8 cellular contexts compared by ENCODE assay signal in the genomic region with DNA sequence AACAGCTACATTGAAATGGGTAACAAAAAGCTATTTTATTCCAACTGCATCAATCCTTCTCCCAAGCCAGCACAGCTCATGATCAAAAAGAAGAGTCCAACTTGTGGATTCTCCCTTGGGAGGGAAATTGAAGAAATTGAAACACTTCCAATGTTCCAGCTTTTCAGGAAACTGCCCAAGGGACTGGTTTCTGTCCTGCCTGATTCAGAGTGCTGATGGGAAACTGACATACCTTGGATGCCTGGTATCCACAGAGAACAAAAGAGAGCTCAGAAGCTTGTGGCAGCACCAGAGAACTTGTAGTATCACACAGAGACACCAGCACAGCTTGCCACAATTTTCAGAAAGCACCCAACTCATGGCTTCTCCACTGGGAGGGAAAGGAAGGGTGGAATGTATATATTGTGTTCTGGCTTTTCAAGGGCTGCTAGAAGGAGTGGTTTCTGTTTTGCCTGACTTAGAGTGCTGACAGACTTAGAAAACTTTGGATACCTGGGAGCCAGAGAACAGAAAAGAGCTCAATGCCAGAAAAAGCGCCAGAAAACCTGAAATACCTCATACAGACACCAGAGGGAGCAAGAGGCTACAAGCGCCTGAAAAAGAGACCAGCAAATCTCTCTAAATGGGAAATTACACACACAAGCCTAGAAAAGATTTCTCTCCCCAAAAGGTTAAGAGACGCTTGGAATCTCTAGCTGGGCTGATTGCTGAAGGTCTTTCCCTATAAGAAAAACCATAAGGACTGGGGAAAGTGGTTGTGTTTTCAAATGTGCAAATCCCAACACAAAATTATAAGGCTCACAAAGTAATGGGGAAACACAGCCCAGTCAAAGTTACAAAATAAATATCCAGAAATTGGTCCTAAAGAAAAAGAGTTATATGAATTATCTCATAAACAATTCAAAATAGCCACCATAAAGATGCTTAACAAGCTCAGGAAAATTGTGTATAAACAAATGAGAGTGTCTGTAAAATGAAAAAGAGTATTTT.
A peak's percentile ranks its signal among the peaks of the same experiment; 100 is the strongest.
DNase-seq lines count a peak whose midpoint lies in the region; ATAC-seq, FAIRE-seq and TF ChIP-seq lines count a peak whose summit lies in the region.

No MANE protein-coding gene starts in this region.

- TF ChIP-seq CTCF in AG09309 (IDR thresholded peaks at IDR 0.05; ENCODE audit: control insufficient read depth, insufficient read depth, low read depth, low read length, missing control alignments), result peak; percentile 85
- peak; percentile 85 for TF ChIP-seq CTCF in GM12872 (IDR thresholded peaks at IDR 0.05; ENCODE audit: insufficient read depth, low read depth, low read length)
- TF ChIP-seq CTCF in endothelial cell of umbilical vein (IDR thresholded peaks at IDR 0.05; ENCODE audit: extremely low read depth in 1 of 2, insufficient read depth in 1 of 2, low read depth in 1 of 2, low read length in 2 of 2), result peak; percentile 72 to 77

- peaks cover 50% of the 10 kb centered on the region for H3K79me2 ChIP-seq in endothelial cell of umbilical vein (ENCODE audit: control insufficient read depth, insufficient read depth, low read length)

- TF ChIP-seq POLR2A in endothelial cell of umbilical vein (IDR thresholded peaks at IDR 0.05; ENCODE audit: low read depth, low read length), result no peak

- POLR2A ChIA-PET in endothelial cell of umbilical vein (lab: Charles Lee), result interaction anchor here (1.0 to 1.8 kb wide), 3 partner anchors 10 to 285 kb away, joined by 3 to 8 read pairs (median 3); no protein-coding TSS in a partner anchor

- CTCF ChIA-PET in endothelial cell of umbilical vein (lab: Charles Lee), result interaction anchor here (0.6 to 5.0 kb wide), 114 partner anchors 8 to 1070 kb away, joined by 3 to 173 read pairs (median 5); a partner anchor contains a TSS

- intact Hi-C loops in endothelial cell of umbilical vein (cut with micrococcal nuclease), result loop anchor here (1.0 to 5.0 kb wide), 6 partner anchors 24 to 518 kb away; a partner anchor contains a TSS

- no peaks in the 10 kb centered on the region for H3K9me1 ChIP-seq in endothelial cell of umbilical vein (replicated peaks; ENCODE audit: control insufficient read depth, extremely low read depth, insufficient read depth, low read length)

- H3K27ac ChIP-seq in SJSA1 (no peak overlapping the region), endothelial cell of umbilical vein (ENCODE audit: insufficient read depth, low read depth, low read length) (no peak overlapping the region)

- no peak overlapping the region for H3K4me3 ChIP-seq in AG09309 (ENCODE audit: control insufficient read depth, low read depth, low read length)
- no peak overlapping the region for H3K4me3 ChIP-seq in MG63
- no peak overlapping the region for H3K4me3 ChIP-seq in SJSA1
- no peak overlapping the region for H3K4me3 ChIP-seq in endothelial cell of umbilical vein (replicated peaks in 1 of 3; ENCODE audit: insufficient read depth in 1 of 3, low read depth in 1 of 3, low read length in 3 of 3)

- no peaks in the 10 kb centered on the region for H3K27me3 ChIP-seq in MG63
- H3K27me3 ChIP-seq in SJSA1 (replicated peaks), result peaks cover 8% of the 10 kb centered on the region; the same call in 1 of the 2 replicates
- H3K27me3 ChIP-seq in endothelial cell of umbilical vein (ENCODE audit: control insufficient read depth in 2 of 2, insufficient read depth in 2 of 2, low read length in 2 of 2), result no peaks in the 10 kb centered on the region

- no peak overlapping the region for H2AFZ ChIP-seq in endothelial cell of umbilical vein (ENCODE audit: low read depth, low read length)

- dilution Hi-C loops in endothelial cell of umbilical vein (cut with MboI; ENCODE audit: extremely low pct_ligation_motif_present, low sequenced_read_pairs), result no loop called here

- FAIRE-seq in endothelial cell of umbilical vein (lab: Jason Lieb, UNC), result peak; percentile 91

- H3K9ac ChIP-seq in endothelial cell of umbilical vein (replicated peaks; ENCODE audit: extremely low read depth, insufficient read depth, low read length), result no peak overlapping the region

- no peak for ATAC-seq in HG03342 (IDR thresholded peaks at IDR 0.05; ENCODE audit: unreplicated experiment)

- no TSS peak for BruUV-seq in endothelial cell of umbilical vein (replicated peaks; lab: Mats Ljungman, UMichigan)

- DNase-seq in AG09309 (ENCODE audit: low read depth), result no peak
- peak; percentile 28 for DNase-seq in MG63
- peak; percentile 1 to 78 for DNase-seq in SJSA1 (ENCODE audit: low read depth in 1 of 2, low spot score in 2 of 2)
- DNase-seq in endothelial cell of umbilical vein (ENCODE audit: low read depth, low spot score), result peak; percentile 79
- peak; percentile 63 for DNase-seq in midbrain (lab: John Stamatoyannopoulos, UW)
- no peak for DNase-seq in UCSD-AML1 (lab: John Stamatoyannopoulos, UW; ENCODE audit: unreplicated experiment)

- H3K9me3 ChIP-seq in MG63 (peaks cover 3% of the 10 kb centered on the region; the same call in 1 of the 2 replicates), SJSA1 (replicated peaks) (no peaks in the 10 kb centered on the region), endothelial cell of umbilical vein (replicated peaks; ENCODE audit: control insufficient read depth, insufficient read depth, low read length) (no peaks in the 10 kb centered on the region)

- peaks cover 6% of the 10 kb centered on the region; the same call in 1 of the 2 replicates for H3K36me3 ChIP-seq in MG63
- H3K36me3 ChIP-seq in SJSA1, result no peaks in the 10 kb centered on the region
- no peaks in the 10 kb centered on the region for H3K36me3 ChIP-seq in endothelial cell of umbilical vein (ENCODE audit: control insufficient read depth in 2 of 2, extremely low read depth in 1 of 2, insufficient read depth in 2 of 2, low read length in 2 of 2)

- H3K4me2 ChIP-seq in endothelial cell of umbilical vein (ENCODE audit: insufficient read depth, low read length), result no peak overlapping the region

- H4K20me1 ChIP-seq in endothelial cell of umbilical vein (replicated peaks; ENCODE audit: control insufficient read depth, extremely low read depth, insufficient read depth, low read length), result no peaks in the 10 kb centered on the region

- H3K4me1 ChIP-seq in SJSA1 (replicated peaks) (peaks cover 5% of the 10 kb centered on the region), endothelial cell of umbilical vein (ENCODE audit: control insufficient read depth, extremely low read depth, insufficient read depth, low read length) (peaks cover 6% of the 10 kb centered on the region)

TF ChIP-seq in endothelial cell of umbilical vein, 7 proteins besides CTCF, POLR2A, EP300 and RAD21:
- TF ChIP-seq EZH2 (IDR thresholded peaks at IDR 0.05; ENCODE audit: borderline replicate concordance, low read depth, low read length, severe bottlenecking), result no peak
- TF ChIP-seq, protein P1, sequence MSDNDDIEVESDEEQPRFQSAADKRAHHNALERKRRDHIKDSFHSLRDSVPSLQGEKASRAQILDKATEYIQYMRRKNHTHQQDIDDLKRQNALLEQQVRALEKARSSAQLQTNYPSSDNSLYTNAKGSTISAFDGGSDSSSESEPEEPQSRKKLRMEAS (IDR thresholded peaks at IDR 0.05; ENCODE audit: insufficient read depth, insufficient read length), result no peak
- no peak for TF ChIP-seq POLR2AphosphoS5 (IDR thresholded peaks at IDR 0.05; ENCODE audit: insufficient read depth, low read depth, low read length)

Comparison
In these comparisons a context has a peak if more than half of its experiments do, and no peak if none do; other contexts are left out.
1. DNase-seq: peak in MG63 (single experiment), SJSA1 (2 of 2), endothelial cell of umbilical vein (single experiment) and midbrain (single experiment); none in AG09309 (single experiment) and UCSD-AML1 (single experiment).
2. Peak in every context shown above with its lines, with median percentiles within 50 percentile points of each other: CTCF ChIP-seq.